8 cellular contexts compared by ENCODE assay signal in the genomic region with DNA sequence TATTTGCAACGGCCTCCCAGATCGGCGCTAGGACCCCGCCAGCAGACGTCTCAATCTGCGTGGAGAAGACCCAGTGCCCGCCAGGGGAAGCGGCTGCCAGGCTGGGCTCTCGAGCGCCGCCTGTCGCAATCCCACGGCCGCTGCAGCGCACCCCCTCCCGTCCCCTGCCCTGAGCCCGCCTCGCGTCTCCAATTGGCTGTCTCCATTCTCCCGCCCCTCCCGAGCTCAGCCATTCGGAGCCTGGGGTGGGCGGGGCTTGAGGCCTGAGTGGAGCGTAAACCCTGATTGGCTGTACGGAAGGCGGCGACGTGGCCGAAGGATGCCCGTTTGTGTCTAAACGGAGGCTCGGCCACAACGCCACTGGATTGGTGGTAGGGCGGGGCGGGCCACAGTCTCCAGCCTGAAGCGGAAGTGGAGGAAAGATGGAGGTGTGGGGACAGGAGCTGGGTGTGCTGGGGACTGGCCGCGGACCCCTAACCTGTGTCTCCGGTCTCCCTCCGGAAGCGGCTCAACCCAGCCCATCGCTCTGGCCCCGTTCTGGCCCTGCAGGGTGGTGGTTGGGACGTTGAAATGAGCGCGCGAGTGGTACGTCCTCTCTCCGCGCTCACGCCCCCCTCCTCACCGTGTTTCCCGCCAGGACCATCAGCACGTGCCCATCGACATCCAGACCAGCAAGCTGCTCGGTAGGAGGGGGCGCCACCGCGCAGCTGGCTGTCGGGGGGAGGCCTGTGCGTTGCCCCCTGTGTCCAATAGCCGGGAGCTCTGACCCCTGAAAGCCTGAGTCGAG. TPM values are rescaled to one million over a fixed set of nuclear protein-coding genes. Genes with fewer than 3 reads are reported as not detected.
DNase-seq lines count a peak whose midpoint lies in the region; ATAC-seq and TF ChIP-seq lines count a peak whose summit lies in the region.

A gene with protein sequence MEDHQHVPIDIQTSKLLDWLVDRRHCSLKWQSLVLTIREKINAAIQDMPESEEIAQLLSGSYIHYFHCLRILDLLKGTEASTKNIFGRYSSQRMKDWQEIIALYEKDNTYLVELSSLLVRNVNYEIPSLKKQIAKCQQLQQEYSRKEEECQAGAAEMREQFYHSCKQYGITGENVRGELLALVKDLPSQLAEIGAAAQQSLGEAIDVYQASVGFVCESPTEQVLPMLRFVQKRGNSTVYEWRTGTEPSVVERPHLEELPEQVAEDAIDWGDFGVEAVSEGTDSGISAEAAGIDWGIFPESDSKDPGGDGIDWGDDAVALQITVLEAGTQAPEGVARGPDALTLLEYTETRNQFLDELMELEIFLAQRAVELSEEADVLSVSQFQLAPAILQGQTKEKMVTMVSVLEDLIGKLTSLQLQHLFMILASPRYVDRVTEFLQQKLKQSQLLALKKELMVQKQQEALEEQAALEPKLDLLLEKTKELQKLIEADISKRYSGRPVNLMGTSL (plus strand): TSS at position 389 of the 787 bp plus-strand sequence. CDS start 34 bp downstream, at position 423.

- H3K4me1 Mint-ChIP-seq in activated T-cell treated with anti-CD3 and anti-CD28 coated beads, Interleukin-2, amount 50 U/mL, for 4 hours (ENCODE audit: low read depth) = peaks cover 25% of the 10 kb centered on the region

- H3K4me3 Mint-ChIP-seq in activated T-cell treated with anti-CD3 and anti-CD28 coated beads, Interleukin-2, amount 50 U/mL, for 4 hours = peak within 1 kb of the TSS; percentile 96

- H3K27me3 ChIP-seq in esophagus (ENCODE audit: control insufficient read depth in 1 of 2, insufficient read depth in 2 of 2, low read length in 2 of 2) (no peaks in the 10 kb centered on the region), muscle layer of colon (ENCODE audit: control insufficient read depth in 1 of 2, insufficient read depth in 2 of 2, low read length in 2 of 2) (no peaks in the 10 kb centered on the region)

- H3K27me3 Mint-ChIP-seq in activated T-cell treated with anti-CD3 and anti-CD28 coated beads, Interleukin-2, amount 50 U/mL, for 4 hours (ENCODE audit: low read depth) = no peaks in the 10 kb centered on the region

- in situ Hi-C loops in KBM-7 (cut with MboI; ENCODE audit: low pct_unique_long_range_greater_than_20kb, low sequenced_read_pairs) = loop anchor here (25.0 kb wide), 1 partner anchor 134 kb away; a partner anchor contains a TSS

- H3K9me3 Mint-ChIP-seq in activated T-cell treated with anti-CD3 and anti-CD28 coated beads, Interleukin-2, amount 50 U/mL, for 4 hours = no peaks in the 10 kb centered on the region

- peak; percentile 92 for ATAC-seq in GM21619 (IDR thresholded peaks at IDR 0.05; ENCODE audit: unreplicated experiment)
- ATAC-seq in activated T-cell treated with anti-CD3 and anti-CD28 coated beads, Interleukin-2, amount 50 U/mL, for 4 hours = peak; percentile 99 to 100

- 1% methylated on average over 58 to 63 of the region's 63 CpGs for WGBS in esophagus, 2 donors

- peak within 1 kb of the TSS; percentile 77 to 88 for H3K4me3 ChIP-seq in esophagus (ENCODE audit: low read depth in 1 of 2, low read length in 2 of 2)
- H3K4me3 ChIP-seq in muscle layer of colon (ENCODE audit: low read depth in 1 of 2, low read length in 2 of 2) = peak within 1 kb of the TSS; percentile 80 to 99

- H3K36me3 Mint-ChIP-seq in activated T-cell treated with anti-CD3 and anti-CD28 coated beads, Interleukin-2, amount 50 U/mL, for 4 hours (ENCODE audit: insufficient read depth) = peaks cover 9% of the 10 kb centered on the region

- H3K27ac ChIP-seq in esophagus (ENCODE audit: low read depth in 2 of 2, low read length in 1 of 2) = peak within 1 kb of the TSS; percentile 60 to 88
- peak within 1 kb of the TSS; percentile 93 for H3K27ac ChIP-seq in muscle layer of colon (ENCODE audit: low read depth, low read length)

- H3K36me3 ChIP-seq in esophagus (ENCODE audit: control insufficient read depth in 2 of 2, insufficient read depth in 2 of 2, low read length in 1 of 2) (peaks cover 6 to 12% of the 10 kb centered on the region in 2 donors), muscle layer of colon (ENCODE audit: insufficient read depth, low read length) (peaks cover 12% of the 10 kb centered on the region)

- H3K9ac ChIP-seq in muscle layer of colon (ENCODE audit: low read length) = peak within 1 kb of the TSS; percentile 83

- H3K4me1 ChIP-seq in esophagus (ENCODE audit: control insufficient read depth in 2 of 2, insufficient read depth in 2 of 2, low read length in 1 of 2) (peaks cover 0 to 14% of the 10 kb centered on the region in 2 donors), muscle layer of colon (ENCODE audit: insufficient read depth, low read length) (peaks cover 24% of the 10 kb centered on the region)

- DNase-seq in DMS53 (lab: John Stamatoyannopoulos, UW) = peak; percentile 100
- peak; percentile 100 for DNase-seq in KBM-7
- peak; percentile 98 for DNase-seq in activated T-cell treated with anti-CD3 and anti-CD28 coated beads, Interleukin-2, amount 50 U/mL, for 4 hours
- peak; percentile 95 to 97 for DNase-seq in stimulated activated CD8-positive, alpha-beta memory T cell treated with anti-CD3 and anti-CD28 coated beads, Interleukin-7, amount 100 ng/mL, for 4 hours (ENCODE audit: low read depth in 2 of 2)

- H3K9me3 ChIP-seq in esophagus (ENCODE audit: control insufficient read depth in 2 of 2, insufficient read depth in 1 of 2, low read depth in 1 of 2, low read length in 1 of 2) (no peaks in the 10 kb centered on the region), muscle layer of colon (ENCODE audit: low read length) (no peaks in the 10 kb centered on the region)

TF ChIP-seq in PFSK-1, 5 proteins besides CTCF, POLR2A, EP300 and RAD21:
- peak; percentile 74 for TF ChIP-seq FOXP2 (optimal IDR thresholded peaks at IDR 0.05; ENCODE audit: borderline replicate concordance, extremely low read depth, extremely low read length, insufficient read depth)
- TF ChIP-seq, protein P1, sequence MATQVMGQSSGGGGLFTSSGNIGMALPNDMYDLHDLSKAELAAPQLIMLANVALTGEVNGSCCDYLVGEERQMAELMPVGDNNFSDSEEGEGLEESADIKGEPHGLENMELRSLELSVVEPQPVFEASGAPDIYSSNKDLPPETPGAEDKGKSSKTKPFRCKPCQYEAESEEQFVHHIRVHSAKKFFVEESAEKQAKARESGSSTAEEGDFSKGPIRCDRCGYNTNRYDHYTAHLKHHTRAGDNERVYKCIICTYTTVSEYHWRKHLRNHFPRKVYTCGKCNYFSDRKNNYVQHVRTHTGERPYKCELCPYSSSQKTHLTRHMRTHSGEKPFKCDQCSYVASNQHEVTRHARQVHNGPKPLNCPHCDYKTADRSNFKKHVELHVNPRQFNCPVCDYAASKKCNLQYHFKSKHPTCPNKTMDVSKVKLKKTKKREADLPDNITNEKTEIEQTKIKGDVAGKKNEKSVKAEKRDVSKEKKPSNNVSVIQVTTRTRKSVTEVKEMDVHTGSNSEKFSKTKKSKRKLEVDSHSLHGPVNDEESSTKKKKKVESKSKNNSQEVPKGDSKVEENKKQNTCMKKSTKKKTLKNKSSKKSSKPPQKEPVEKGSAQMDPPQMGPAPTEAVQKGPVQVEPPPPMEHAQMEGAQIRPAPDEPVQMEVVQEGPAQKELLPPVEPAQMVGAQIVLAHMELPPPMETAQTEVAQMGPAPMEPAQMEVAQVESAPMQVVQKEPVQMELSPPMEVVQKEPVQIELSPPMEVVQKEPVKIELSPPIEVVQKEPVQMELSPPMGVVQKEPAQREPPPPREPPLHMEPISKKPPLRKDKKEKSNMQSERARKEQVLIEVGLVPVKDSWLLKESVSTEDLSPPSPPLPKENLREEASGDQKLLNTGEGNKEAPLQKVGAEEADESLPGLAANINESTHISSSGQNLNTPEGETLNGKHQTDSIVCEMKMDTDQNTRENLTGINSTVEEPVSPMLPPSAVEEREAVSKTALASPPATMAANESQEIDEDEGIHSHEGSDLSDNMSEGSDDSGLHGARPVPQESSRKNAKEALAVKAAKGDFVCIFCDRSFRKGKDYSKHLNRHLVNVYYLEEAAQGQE (IDR thresholded peaks at IDR 0.05; ENCODE audit: insufficient read depth in 1 of 2, low read depth in 2 of 2, low read length in 2 of 2) = peak in 1 of 2 experiments; percentile 33; a peak in 1 of 4 replicates
- TF ChIP-seq TAF1 (IDR thresholded peaks at IDR 0.05; ENCODE audit: borderline replicate concordance, insufficient read depth, low read length) = peak; percentile 79
- TF ChIP-seq POLR2AphosphoS5 (IDR thresholded peaks at IDR 0.05; ENCODE audit: low read depth, low read length) = peak; percentile 70
- 0 out of 2 replicates have a peak, but pooled peaks have one; percentile 9 for TF ChIP-seq SIN3A (IDR thresholded peaks at IDR 0.05; ENCODE audit: borderline replicate concordance, insufficient read depth, low read length)

RNA-seq across cellular contexts. Expression of the gene that starts here (rescaled TPM):
- 122 TPM for polyA plus RNA-seq in PFSK-1 (2012; ENCODE audit: insufficient read length, low read depth)
- 100 to 1,000 TPM; 145 to 159 (median 156) TPM for total RNA-seq in activated T-cell treated with anti-CD3 and anti-CD28 coated beads, Interleukin-2, amount 50 U/mL, for 4 hours
- 100 to 1,000 TPM; 103 to 217 TPM for polyA plus RNA-seq in esophagus

Comparison
In these comparisons a context has a peak if more than half of its experiments do, and no peak if none do; other contexts are left out.
1. Peak in every context shown above with its lines: DNase-seq, ATAC-seq, H3K4me3 ChIP-seq and H3K27ac ChIP-seq.